In the genomic region with DNA sequence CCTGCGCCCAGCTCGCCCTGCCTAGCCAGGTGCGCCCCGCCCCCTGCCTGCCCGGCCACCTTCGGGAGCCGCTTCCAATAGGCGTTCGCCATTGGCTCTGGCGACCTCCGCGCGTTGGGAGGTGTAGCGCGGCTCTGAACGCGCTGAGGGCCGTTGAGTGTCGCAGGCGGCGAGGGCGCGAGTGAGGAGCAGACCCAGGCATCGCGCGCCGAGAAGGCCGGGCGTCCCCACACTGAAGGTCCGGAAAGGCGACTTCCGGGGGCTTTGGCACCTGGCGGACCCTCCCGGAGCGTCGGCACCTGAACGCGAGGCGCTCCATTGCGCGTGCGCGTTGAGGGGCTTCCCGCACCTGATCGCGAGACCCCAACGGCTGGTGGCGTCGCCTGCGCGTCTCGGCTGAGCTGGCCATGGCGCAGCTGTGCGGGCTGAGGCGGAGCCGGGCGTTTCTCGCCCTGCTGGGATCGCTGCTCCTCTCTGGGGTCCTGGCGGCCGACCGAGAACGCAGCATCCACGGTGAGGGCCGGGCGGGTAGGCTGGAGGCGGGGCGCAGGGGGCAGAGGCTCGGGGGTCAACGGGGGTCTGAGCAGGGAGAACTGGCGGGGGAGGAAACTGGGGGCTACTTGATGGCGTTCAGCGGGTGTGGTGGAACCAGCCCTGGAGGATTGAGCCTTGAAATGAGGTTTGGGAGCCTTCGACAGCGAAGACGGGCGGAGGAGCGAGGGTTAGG, we compare ENCODE assay signal across 8 cellular contexts. TPM values are rescaled to one million over a fixed set of nuclear protein-coding genes. Genes with fewer than 3 reads are reported as not detected.
DNase-seq lines count a peak whose midpoint lies in the region; ATAC-seq, FAIRE-seq and TF ChIP-seq lines count a peak whose summit lies in the region.

A gene with protein sequence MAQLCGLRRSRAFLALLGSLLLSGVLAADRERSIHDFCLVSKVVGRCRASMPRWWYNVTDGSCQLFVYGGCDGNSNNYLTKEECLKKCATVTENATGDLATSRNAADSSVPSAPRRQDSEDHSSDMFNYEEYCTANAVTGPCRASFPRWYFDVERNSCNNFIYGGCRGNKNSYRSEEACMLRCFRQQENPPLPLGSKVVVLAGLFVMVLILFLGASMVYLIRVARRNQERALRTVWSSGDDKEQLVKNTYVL (plus strand): TSS at position 88 of the 727 bp plus-strand sequence. CDS start 320 bp downstream, at position 408.

- H3K4me1 Mint-ChIP-seq in activated T-cell treated with anti-CD3 and anti-CD28 coated beads, Interleukin-2, amount 50 U/mL, for 24 hours (ENCODE audit: low read depth) = peaks cover 36% of the 10 kb centered on the region

- TF ChIP-seq CTCF in omental fat pad (IDR thresholded peaks at IDR 0.05) = no peak

- FAIRE-seq in frontal cortex (lab: Jason Lieb, UNC) = no peak

- H3K27ac Mint-ChIP-seq in activated T-cell treated with anti-CD3 and anti-CD28 coated beads, Interleukin-2, amount 50 U/mL, for 24 hours = peak within 1 kb of the TSS; percentile 91

- peak; percentile 96 for DNase-seq in NCI-H510A (lab: John Stamatoyannopoulos, UW)
- no peak for DNase-seq in NCI-H510A treated with DMSO at 0.1 percent for 48 hours (lab: John Stamatoyannopoulos, UW)
- peak; percentile 93 for DNase-seq in NCI-H1105 treated with DMSO at 0.1 percent for 48 hours (lab: John Stamatoyannopoulos, UW)
- DNase-seq in activated T-cell treated with anti-CD3 and anti-CD28 coated beads, Interleukin-2, amount 50 U/mL, for 24 hours = no peak
- DNase-seq in frontal cortex (ENCODE audit: low spot score in 2 of 2) = no peak
- DNase-seq in omental fat pad (ENCODE audit: low spot score) = no peak
- DNase-seq in LoVo (ENCODE audit: low spot score) = no peak

- peak within 1 kb of the TSS; percentile 78 for H3K4me3 Mint-ChIP-seq in activated T-cell treated with anti-CD3 and anti-CD28 coated beads, Interleukin-2, amount 50 U/mL, for 24 hours

- no peaks in the 10 kb centered on the region for H3K9me3 Mint-ChIP-seq in activated T-cell treated with anti-CD3 and anti-CD28 coated beads, Interleukin-2, amount 50 U/mL, for 24 hours

- peaks cover 1% of the 10 kb centered on the region for H3K36me3 Mint-ChIP-seq in activated T-cell treated with anti-CD3 and anti-CD28 coated beads, Interleukin-2, amount 50 U/mL, for 24 hours (ENCODE audit: low read depth)

- H3K27me3 Mint-ChIP-seq in activated T-cell treated with anti-CD3 and anti-CD28 coated beads, Interleukin-2, amount 50 U/mL, for 24 hours = no peaks in the 10 kb centered on the region

- no peak for ATAC-seq in omental fat pad (ENCODE audit: low FRiP score)
- no peak for ATAC-seq in HG02885 (IDR thresholded peaks at IDR 0.05; ENCODE audit: poor library complexity, unreplicated experiment)

RNA-seq across cellular contexts. Expression of the gene that starts here (rescaled TPM):
- total RNA-seq in frontal cortex (104 TPM), omental fat pad (10 to 100 TPM; 14.3 to 30.6 (median 24.0) TPM)

Comparison
In these comparisons a context has a peak if more than half of its experiments do, and no peak if none do; other contexts are left out.
1. DNase-seq: peak in NCI-H510A (single experiment) and NCI-H1105 treated with DMSO at 0.1 percent for 48 hours (single experiment); none in NCI-H510A treated with DMSO at 0.1 percent for 48 hours (single experiment), activated T-cell treated with anti-CD3 and anti-CD28 coated beads, Interleukin-2, amount 50 U/mL, for 24 hours (single experiment), frontal cortex (0 of 2), omental fat pad (single experiment) and LoVo (single experiment).